In the genomic region with DNA sequence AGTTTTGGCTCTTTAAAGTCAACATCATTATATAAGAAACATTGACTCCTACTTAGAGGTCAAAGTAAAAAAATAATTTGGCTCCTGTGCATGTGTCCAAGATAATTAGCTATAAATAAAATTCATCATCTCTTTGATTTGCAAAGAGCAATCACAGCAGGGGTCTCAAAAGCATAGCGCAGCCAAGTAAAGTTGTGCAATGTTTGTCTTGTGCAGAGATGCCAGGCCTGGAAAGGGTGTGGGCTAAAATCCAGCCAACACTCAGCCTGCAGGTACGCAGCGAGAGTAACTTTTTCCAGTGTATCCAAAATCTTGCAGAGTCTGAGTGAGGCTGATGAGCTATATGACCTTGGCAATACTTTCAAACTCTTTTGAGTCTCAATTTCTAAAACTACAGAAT, we compare ENCODE assay signal across 17 cellular contexts.
DNase-seq lines count a peak whose midpoint lies in the region; ATAC-seq, FAIRE-seq and TF ChIP-seq lines count a peak whose summit lies in the region.
"Had no signal": no experiment of that assay in that cellular context is flagged by ENCODE, and none has a peak within 500 bp of the region (broad histone marks: within the 10 kb centered on the region; RNA-seq: fewer than 3 reads in every experiment).

No MANE protein-coding gene starts in this region.

- WGBS in GM23248 (ENCODE audit: low coverage in 1 of 2, low lambda C conversion rate in 2 of 2, missing lambda C conversion rate in 2 of 2), 2 experiments = 7 to 22% methylated on average over 3 of the region's 3 CpGs

- DNase-seq in A673 (ENCODE audit: low spot score) = peak; percentile 37
- peak; percentile 74 for DNase-seq in LNCaP clone FGC (ENCODE audit: low read depth)
- DNase-seq in NCI-H510A (lab: John Stamatoyannopoulos, UW) = peak; percentile 52
- peak; percentile 1 for DNase-seq in astrocyte of the cerebellum (ENCODE audit: low read depth)
- DNase-seq in GM23248 = no peak
- no peak for DNase-seq in GM12891 (ENCODE audit: insufficient read length, low spot score)
- DNase-seq: DMS53, KG1, MG63, NCI-H1092 treated with DMSO at 0.1 percent for 48 hours, NCI-H187 treated with DMSO at 0.1 percent for 48 hours, NCI-H82, SW 1271 had no signal

- H3K79me2 ChIP-seq in GM23248 (ENCODE audit: insufficient read depth) = no peaks in the 10 kb centered on the region

- intact Hi-C loops in A673 (cut with micrococcal nuclease; ENCODE audit: unreplicated experiment) = no loop called here

- H3K27ac ChIP-seq in A673 (ENCODE audit: low read depth, low read length, poor library complexity, severe bottlenecking) (no peak overlapping the region), GM23248 (no peak overlapping the region)
- H3K27ac ChIP-seq: C4-2B, SJSA1 had no signal

- no peak for TF ChIP-seq POLR2A in GM12891 (IDR thresholded peaks at IDR 0.05; ENCODE audit: low read depth, low read length)

- in situ Hi-C loops in astrocyte of the cerebellum (cut with HindIII; ENCODE audit: low sequenced_read_pairs) (no loop called here), GM23248 (cut with MboI) (no loop called here)

- no TSS peak for BruUV-seq in A673 (replicated peaks; lab: Mats Ljungman, UMichigan)

- no peak for FAIRE-seq in GM12891 (lab: Jason Lieb, UNC)

- H3K27me3 ChIP-seq in A673 (replicated peaks; ENCODE audit: insufficient read depth, low read depth, low read length, poor library complexity) (no peaks in the 10 kb centered on the region), GM23248 (replicated peaks; ENCODE audit: insufficient read depth) (no peaks in the 10 kb centered on the region)
- H3K27me3 ChIP-seq: MG63, SJSA1 had no signal

- no peak overlapping the region for H3K9ac ChIP-seq in GM23248

- H3K4me1 ChIP-seq in A673 (ENCODE audit: insufficient read depth, low read length, poor library complexity, severe bottlenecking) (peaks cover 22% of the 10 kb centered on the region), GM23248 (ENCODE audit: insufficient read depth) (peaks cover 11% of the 10 kb centered on the region)
- H3K4me1 ChIP-seq: HAP-1, SJSA1 had no signal

- H3F3A ChIP-seq in GM23248 (ENCODE audit: insufficient read depth) = no peaks in the 10 kb centered on the region

- no peaks in the 10 kb centered on the region for H3K9me2 ChIP-seq in GM23248 (ENCODE audit: insufficient read depth)

- no peak overlapping the region for H3K4me3 ChIP-seq in A673 (ENCODE audit: low read depth, low read length, poor library complexity, severe bottlenecking)
- H3K4me3 ChIP-seq in LNCaP clone FGC (ENCODE audit: low read depth, low read length) = no peak overlapping the region
- H3K4me3 ChIP-seq in astrocyte of the cerebellum (ENCODE audit: low read depth, low read length) = no peak overlapping the region
- H3K4me3 ChIP-seq in GM23248 = no peak overlapping the region
- H3K4me3 ChIP-seq: HAP-1, MG63, SJSA1 had no signal

- H4K20me1 ChIP-seq in GM23248 (ENCODE audit: insufficient read depth) = no peaks in the 10 kb centered on the region

- no peak overlapping the region for H3K4me2 ChIP-seq in GM23248 (ENCODE audit: unreplicated experiment)

- no peak overlapping the region for H2AFZ ChIP-seq in GM23248

- CTCF ChIA-PET in A673 (lab: Charles Lee) = no interaction called here

- ATAC-seq in HG02759 (IDR thresholded peaks at IDR 0.05; ENCODE audit: unreplicated experiment) = no peak

- H3K36me3 ChIP-seq in A673 (ENCODE audit: insufficient read depth, low read length, poor library complexity, severe bottlenecking) (no peaks in the 10 kb centered on the region), GM23248 (ENCODE audit: low read depth) (no peaks in the 10 kb centered on the region)
- H3K36me3 ChIP-seq: HAP-1, MG63, SJSA1 had no signal

- H3K9me3 ChIP-seq in A673 (ENCODE audit: low read depth, low read length, poor library complexity, severe bottlenecking) (no peaks in the 10 kb centered on the region), GM23248 (ENCODE audit: low read depth) (no peaks in the 10 kb centered on the region)
- H3K9me3 ChIP-seq: HAP-1, MG63, SJSA1 had no signal

- TF ChIP-seq CTCF in A673 (conservative IDR thresholded peaks at IDR 0.05; ENCODE audit: low read depth, low read length) = no peak
- no peak for TF ChIP-seq CTCF in LNCaP clone FGC (IDR thresholded peaks at IDR 0.05; ENCODE audit: control insufficient read depth, extremely low read depth, insufficient read depth)
- TF ChIP-seq CTCF in astrocyte of the cerebellum (IDR thresholded peaks at IDR 0.05; ENCODE audit: low read depth, low read length, missing control alignments) = no peak

- POLR2A ChIA-PET in A673 (lab: Charles Lee; ENCODE audit: low non-redundant PET) = no interaction called here

TF ChIP-seq in GM12891, 5 proteins besides CTCF, POLR2A, EP300 and RAD21:
- TF ChIP-seq TAF1 (IDR thresholded peaks at IDR 0.05; ENCODE audit: low read depth, low read length) = no peak
- TF ChIP-seq PAX5 (IDR thresholded peaks at IDR 0.05; ENCODE audit: insufficient read depth, low read length, severe bottlenecking) = no peak
- no peak for TF ChIP-seq SPI1 (IDR thresholded peaks at IDR 0.05; ENCODE audit: low read depth, low read length)
- TF ChIP-seq POLR2AphosphoS5 (IDR thresholded peaks at IDR 0.05; ENCODE audit: low read depth, low read length) = no peak
- no peak for TF ChIP-seq POU2F2 (IDR thresholded peaks at IDR 0.05; ENCODE audit: low read depth, low read length)

Comparison
In these comparisons a context has a peak if more than half of its experiments do, and no peak if none do; other contexts are left out.
1. DNase-seq: peak in A673 (single experiment), LNCaP clone FGC (single experiment), NCI-H510A (single experiment) and astrocyte of the cerebellum (single experiment); none in GM23248 (single experiment) and GM12891 (single experiment).